In the genomic region with DNA sequence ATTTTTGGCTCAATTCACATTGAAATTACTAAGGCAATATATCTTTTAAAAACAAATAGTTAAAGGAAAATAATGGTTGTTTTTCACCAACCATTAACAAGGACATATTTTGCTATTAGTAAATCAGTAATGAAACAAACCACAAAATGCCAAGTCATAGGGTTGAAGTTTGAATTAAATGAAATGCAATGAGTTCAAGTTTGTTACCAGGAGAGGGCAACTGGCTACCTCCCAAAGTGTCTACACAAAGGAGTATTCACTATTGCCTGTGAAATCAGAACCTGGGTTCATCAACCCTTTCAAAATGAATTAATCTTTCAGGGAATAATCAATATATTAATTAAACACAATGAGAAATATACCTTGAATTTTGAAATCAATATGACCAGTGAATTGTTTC, we compare ENCODE assay signal across 22 cellular contexts.
DNase-seq lines count a peak whose midpoint lies in the region; ATAC-seq, FAIRE-seq and TF ChIP-seq lines count a peak whose summit lies in the region.
"Had no signal": no experiment of that assay in that cellular context is flagged by ENCODE, and none has a peak within 500 bp of the region (broad histone marks: within the 10 kb centered on the region; RNA-seq: fewer than 3 reads in every experiment).

No MANE protein-coding gene starts in this region.

- no peaks in the 10 kb centered on the region for H3K27me3 Mint-ChIP-seq in activated naive CD4-positive, alpha-beta T cell treated with anti-CD3 and anti-CD28 coated beads, Interleukin-2, amount 10 ng/mL, durations not matched to agents 7 days and 5 days

- H3K27ac ChIP-seq in liver (ENCODE audit: low read depth in 1 of 2, low read length in 2 of 2) (no peak overlapping the region), HepG2 (ENCODE audit: extremely low read length, insufficient read depth, low read length) (no peak overlapping the region), kidney (ENCODE audit: low read depth in 2 of 2, low read length in 2 of 2) (no peak overlapping the region), ascending aorta (no peak overlapping the region)
- H3K27ac ChIP-seq: colonic mucosa, HL-60, neutrophil, SJSA1, stomach, upper lobe of right lung had no signal

- peak; percentile 79 to 82 for TF ChIP-seq RAD21 in liver (IDR thresholded peaks at IDR 0.05)
- TF ChIP-seq RAD21 in HepG2 (CRISPR knock-in tag; IDR thresholded peaks at IDR 0.05) = no peak

- POLR2A ChIA-PET in HepG2 (lab: Yijun Ruan, JAX) = no interaction called here

- H3K4me3 Mint-ChIP-seq in activated naive CD4-positive, alpha-beta T cell treated with anti-CD3 and anti-CD28 coated beads, Interleukin-2, amount 10 ng/mL, durations not matched to agents 7 days and 5 days = no peak overlapping the region
- H3K4me3 Mint-ChIP-seq: activated naive CD8-positive, alpha-beta T cell; CD8-positive, alpha-beta memory T cell; T-helper 17 cell; WTC11 had no signal

- H3K27ac Mint-ChIP-seq in activated naive CD4-positive, alpha-beta T cell treated with anti-CD3 and anti-CD28 coated beads, Interleukin-2, amount 10 ng/mL, durations not matched to agents 7 days and 5 days = no peak overlapping the region
- H3K27ac Mint-ChIP-seq: activated naive CD8-positive, alpha-beta T cell; T-helper 17 cell; WTC11 had no signal

- no peak overlapping the region for H3K4me2 ChIP-seq in HepG2 (ENCODE audit: low read depth, low read length)

- BruUV-seq in HepG2 (replicated peaks; lab: Mats Ljungman, UMichigan) = no TSS peak

- DNase-seq in HepG2 (ENCODE audit: low spot score) (no peak), NCI-H748 treated with DMSO at 0.1 percent for 48 hours (lab: John Stamatoyannopoulos, UW) (peak; percentile 0), kidney (no peak), ascending aorta (ENCODE audit: low spot score in 2 of 2) (no peak), AG08395 (ENCODE audit: low spot score) (no peak), DMS79 treated with DMSO at 0.1 percent for 48 hours (lab: John Stamatoyannopoulos, UW) (no peak)
- no peak for DNase-seq in activated naive CD4-positive, alpha-beta T cell treated with anti-CD3 and anti-CD28 coated beads, Interleukin-2, amount 10 ng/mL, durations not matched to agents 7 days and 5 days
- DNase-seq: CD8-positive, alpha-beta memory T cell; colonic mucosa; KG1; left colon; NCI-H510A treated with DMSO at 0.1 percent for 48 hours; stimulated activated CD4-positive, alpha-beta T cell treated with anti-CD3 and anti-CD28 coated beads, Interleukin-2, amount 100 ng/mL, for 24 hours; stomach; T-helper 17 cell; upper lobe of right lung had no signal

- H3K4me1 Mint-ChIP-seq in activated naive CD4-positive, alpha-beta T cell treated with anti-CD3 and anti-CD28 coated beads, Interleukin-2, amount 10 ng/mL, durations not matched to agents 7 days and 5 days = no peaks in the 10 kb centered on the region
- H3K4me1 Mint-ChIP-seq: CD8-positive, alpha-beta memory T cell; T-helper 17 cell; WTC11 had no signal

- FAIRE-seq in HepG2 (lab: Jason Lieb, UNC) (no peak), kidney (lab: Jason Lieb, UNC) (peak; percentile 96)

- TF ChIP-seq POLR2A in HepG2 (IDR thresholded peaks at IDR 0.05; ENCODE audit: insufficient read depth in 1 of 2, low read depth in 2 of 2, low read length in 2 of 2) = no peak

- no peak for ATAC-seq in HepG2
- ATAC-seq: left colon, T-helper 17 cell, upper lobe of right lung, WTC11 had no signal

- no peaks in the 10 kb centered on the region for H3K9me3 Mint-ChIP-seq in activated naive CD4-positive, alpha-beta T cell treated with anti-CD3 and anti-CD28 coated beads, Interleukin-2, amount 10 ng/mL, durations not matched to agents 7 days and 5 days
- H3K9me3 Mint-ChIP-seq: CD8-positive, alpha-beta memory T cell had no signal

- peaks cover 2 to 20% (median 13%) of the 10 kb centered on the region in 4 donors for H3K4me1 ChIP-seq in liver (ENCODE audit: control insufficient read depth in 4 of 4, insufficient read depth in 4 of 4, low read length in 3 of 4)
- no peaks in the 10 kb centered on the region for H3K4me1 ChIP-seq in HepG2 (ENCODE audit: insufficient read depth, low read length)
- no peaks in the 10 kb centered on the region for H3K4me1 ChIP-seq in kidney (ENCODE audit: control insufficient read depth in 1 of 2, insufficient read depth in 1 of 2, low read depth in 1 of 2, low read length in 2 of 2)
- H3K4me1 ChIP-seq in ascending aorta = no peaks in the 10 kb centered on the region
- H3K4me1 ChIP-seq: colonic mucosa, SJSA1, upper lobe of right lung had no signal

- H3K4me3 ChIP-seq in liver (ENCODE audit: low read depth in 1 of 3, low read length in 3 of 3) (no peak overlapping the region), HepG2 (replicated peaks in 1 of 3; ENCODE audit: insufficient read depth in 1 of 3, low read depth in 2 of 3, low read length in 3 of 3) (no peak overlapping the region), kidney (ENCODE audit: low read length in 2 of 2) (no peak overlapping the region), ascending aorta (no peak overlapping the region)
- H3K4me3 ChIP-seq: colonic mucosa, SJSA1, stomach, upper lobe of right lung had no signal

- no peak for TF ChIP-seq EP300 in HepG2 (IDR thresholded peaks at IDR 0.05; ENCODE audit: low read depth in 2 of 2, low read length in 2 of 2)
- TF ChIP-seq EP300 in HepG2 (CRISPR knock-in tag; IDR thresholded peaks at IDR 0.05; ENCODE audit: borderline replicate concordance) = no peak

- H3K27me3 ChIP-seq in liver (ENCODE audit: control insufficient read depth in 4 of 4, insufficient read depth in 4 of 4, low read length in 3 of 4) (no peaks in the 10 kb centered on the region), HepG2 (ENCODE audit: control insufficient read depth in 1 of 2, insufficient read depth in 2 of 2, low read length in 2 of 2) (no peaks in the 10 kb centered on the region), ascending aorta (no peaks in the 10 kb centered on the region)
- H3K27me3 ChIP-seq: colonic mucosa, neutrophil, SJSA1, upper lobe of right lung had no signal

- H3K9ac ChIP-seq in liver (ENCODE audit: low read depth in 1 of 2, low read length in 2 of 2) (no peak overlapping the region), HepG2 (ENCODE audit: insufficient read depth, low read depth, low read length) (no peak overlapping the region), kidney (ENCODE audit: low read length in 2 of 2) (no peak overlapping the region)

- intact Hi-C loops in HepG2 (cut with micrococcal nuclease; ENCODE audit: unreplicated experiment) (no loop called here), kidney (cut with DNase I) (no loop called here), ascending aorta (cut with DNase I) (no loop called here)

- H3K36me3 ChIP-seq in liver (ENCODE audit: control insufficient read depth in 4 of 4, insufficient read depth in 3 of 4, low read depth in 1 of 4, low read length in 3 of 4) = no peaks in the 10 kb centered on the region
- H3K36me3 ChIP-seq in HepG2 (replicated peaks in 1 of 2; ENCODE audit: control insufficient read depth in 1 of 2, insufficient read depth in 2 of 2, low read length in 2 of 2) = no peaks in the 10 kb centered on the region
- no peaks in the 10 kb centered on the region for H3K36me3 ChIP-seq in kidney (ENCODE audit: control insufficient read depth in 1 of 2, insufficient read depth in 2 of 2, low read length in 2 of 2)
- H3K36me3 ChIP-seq in ascending aorta = no peaks in the 10 kb centered on the region
- H3K36me3 ChIP-seq: colonic mucosa, neutrophil, SJSA1, stomach, upper lobe of right lung had no signal

- no peaks in the 10 kb centered on the region for H3K36me3 Mint-ChIP-seq in activated naive CD4-positive, alpha-beta T cell treated with anti-CD3 and anti-CD28 coated beads, Interleukin-2, amount 10 ng/mL, durations not matched to agents 7 days and 5 days
- H3K36me3 Mint-ChIP-seq: activated naive CD8-positive, alpha-beta T cell; CD8-positive, alpha-beta memory T cell; WTC11 had no signal

- no peak overlapping the region for H2AFZ ChIP-seq in HepG2 (ENCODE audit: low read length)

- in situ Hi-C loops in HepG2 (cut with HindIII; ENCODE audit: extremely low pct_ligation_motif_present, low pct_unique_long_range_greater_than_20kb) = loop anchor here (5.0 kb wide), 1 partner anchor 144 kb away; no protein-coding TSS in a partner anchor

- H3K9me3 ChIP-seq in liver (ENCODE audit: control insufficient read depth in 4 of 4, low read length in 3 of 4) (peaks cover 0 to 3% (median 0%) of the 10 kb centered on the region in 4 donors), HepG2 (ENCODE audit: low read length) (no peaks in the 10 kb centered on the region), kidney (ENCODE audit: control insufficient read depth in 1 of 2, low read length in 2 of 2) (peaks cover 0 to 8% of the 10 kb centered on the region in 2 donors), ascending aorta (no peaks in the 10 kb centered on the region)
- H3K9me3 ChIP-seq: colonic mucosa, neutrophil, SJSA1, upper lobe of right lung had no signal

- peak; percentile 51 for TF ChIP-seq CTCF in liver (IDR thresholded peaks at IDR 0.05; ENCODE audit: low read depth, low read length, missing input control)
- TF ChIP-seq CTCF in HepG2 (CRISPR knock-in tag; IDR thresholded peaks at IDR 0.05) = no peak
- peak; percentile 19 for TF ChIP-seq CTCF in kidney (IDR thresholded peaks at IDR 0.05; ENCODE audit: borderline replicate concordance, extremely low read depth, insufficient read depth)
- no peak for TF ChIP-seq CTCF in ascending aorta (IDR thresholded peaks at IDR 0.05)

- no peaks in the 10 kb centered on the region for H4K20me1 ChIP-seq in HepG2 (ENCODE audit: insufficient read depth, low read length)

- H3K79me2 ChIP-seq in HepG2 (ENCODE audit: insufficient read depth, low read length) = no peaks in the 10 kb centered on the region

- CTCF ChIA-PET in HepG2 (lab: Yijun Ruan, JAX; ENCODE audit: low intra/inter-chr PET ratio, low total read pairs) = interaction anchor here (0.7 kb wide), 1 partner anchor 144 kb away, joined by 3 read pairs; no protein-coding TSS in a partner anchor
- CTCF ChIA-PET in activated naive CD4-positive, alpha-beta T cell treated with anti-CD3 and anti-CD28 coated beads, Interleukin-2, amount 10 ng/mL, durations not matched to agents 7 days and 5 days (lab: Charles Lee) = interaction anchor here (1.9 kb wide), 1 partner anchor 143 kb away, joined by 10 read pairs; no protein-coding TSS in a partner anchor

TF ChIP-seq in liver, 16 proteins besides CTCF, POLR2A, EP300 and RAD21 (continues in another document):
- TF ChIP-seq FOXA1 (IDR thresholded peaks at IDR 0.05) (no peak), RXRA (IDR thresholded peaks at IDR 0.05) (peak; percentile 89)

Comparison
In these comparisons a context has a peak if more than half of its experiments do, and no peak if none do; other contexts are left out.
1. CTCF ChIP-seq: peak in liver (single experiment) and kidney (single experiment); none in HepG2 (single experiment) and ascending aorta (0 of 3).